In the genomic region with DNA sequence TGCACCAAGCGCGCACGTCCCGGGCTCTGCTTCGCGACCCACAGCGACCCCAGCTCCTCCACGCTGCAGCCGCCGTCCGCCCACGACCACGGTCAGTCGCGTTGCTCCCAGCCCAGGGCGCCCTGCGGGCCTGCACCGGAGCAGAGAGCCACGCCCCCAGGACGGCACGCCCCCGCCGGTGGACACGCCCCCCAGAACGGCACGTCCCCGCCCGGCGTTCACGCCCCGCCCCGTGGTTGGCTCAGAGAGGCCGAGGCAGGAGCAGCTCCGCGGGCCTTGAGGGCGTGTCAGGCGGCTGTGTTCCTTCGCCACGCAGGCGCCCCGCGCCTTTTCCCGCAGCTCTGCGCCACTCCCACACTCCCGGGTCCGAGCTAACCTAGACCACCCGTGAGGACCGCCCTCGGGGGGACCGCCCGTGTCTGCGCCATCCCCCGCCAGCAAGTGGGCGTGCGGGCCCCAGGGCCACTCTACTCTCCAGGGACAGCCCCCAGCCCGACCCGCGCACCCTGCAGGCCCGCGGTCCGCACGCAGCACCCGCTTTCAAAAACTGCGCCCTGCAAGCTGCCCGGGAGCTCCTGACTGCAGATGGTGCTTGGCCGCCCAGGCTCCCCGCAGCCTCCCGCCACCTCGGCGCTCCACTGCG, we compare ENCODE assay signal across 1 cellular context.
A peak's percentile ranks its signal among the peaks of the same experiment; 100 is the strongest.
TF ChIP-seq lines count a peak whose summit lies in the region.

A gene with protein sequence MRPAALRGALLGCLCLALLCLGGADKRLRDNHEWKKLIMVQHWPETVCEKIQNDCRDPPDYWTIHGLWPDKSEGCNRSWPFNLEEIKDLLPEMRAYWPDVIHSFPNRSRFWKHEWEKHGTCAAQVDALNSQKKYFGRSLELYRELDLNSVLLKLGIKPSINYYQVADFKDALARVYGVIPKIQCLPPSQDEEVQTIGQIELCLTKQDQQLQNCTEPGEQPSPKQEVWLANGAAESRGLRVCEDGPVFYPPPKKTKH (minus strand): TSS at position 107 of the 643 bp plus-strand sequence. CDS start 368 bp downstream, outside the sequence.

TF ChIP-seq in K562, 482 proteins besides CTCF, POLR2A, EP300 and RAD21 (continued from another document and continues in another):
- TF ChIP-seq AFF1 (IDR thresholded peaks at IDR 0.05; ENCODE audit: low read depth in 1 of 2, partially characterized antibody in 2 of 2) (no peak), HDGF (IDR thresholded peaks at IDR 0.05) (no peak), CAMTA2 (CRISPR knock-in tag; conservative IDR thresholded peaks at IDR 0.05) (0 out of 2 replicates have a peak, but pooled peaks have one; percentile 24), ZNF75A (CRISPR knock-in tag; IDR thresholded peaks at IDR 0.05) (0 out of 2 replicates have a peak, but pooled peaks have one; percentile 14), ZSCAN29 (IDR thresholded peaks at IDR 0.05) (no peak), CBX1 (IDR thresholded peaks at IDR 0.05; ENCODE audit: low read depth) (no peak), FOXA3 (CRISPR knock-in tag; conservative IDR thresholded peaks at IDR 0.05 in 1 of 2, IDR thresholded peaks at IDR 0.05 in 1 of 2) (peak in 1 of 2 experiments; percentile 44; a peak in 1 of 4 replicates), MXI1 (IDR thresholded peaks at IDR 0.05; ENCODE audit: low read depth, low read length) (peak; percentile 77; the same call in 1 of the 2 replicates), FOXM1 (IDR thresholded peaks at IDR 0.05; ENCODE audit: low read depth) (no peak), FOXM1 (CRISPR knock-in tag; IDR thresholded peaks at IDR 0.05; ENCODE audit: low read depth) (peak; percentile 61; the same call in 1 of the 2 replicates), PHTF2 (CRISPR knock-in tag; IDR thresholded peaks at IDR 0.05) (no peak), NFXL1 (CRISPR knock-in tag; IDR thresholded peaks at IDR 0.05) (no peak), THRA (IDR thresholded peaks at IDR 0.05) (no peak), NRF1 (conservative IDR thresholded peaks at IDR 0.05 in 1 of 2, IDR thresholded peaks at IDR 0.05 in 1 of 2) (peak; percentile 93 to 94), SIN3A (IDR thresholded peaks at IDR 0.05; ENCODE audit: borderline replicate concordance in 2 of 2, control insufficient read depth in 1 of 2, low read depth in 2 of 2, low read length in 2 of 2) (peak; percentile 63 to 65; a peak in 2 of 4 replicates), HMG20A (CRISPR knock-in tag; conservative IDR thresholded peaks at IDR 0.05) (no peak), PHB2 (IDR thresholded peaks at IDR 0.05; ENCODE audit: low read depth) (no peak), FOXA1 (IDR thresholded peaks at IDR 0.05; ENCODE audit: borderline replicate concordance) (no peak), PHB (CRISPR knock-in tag; IDR thresholded peaks at IDR 0.05) (0 out of 2 replicates have a peak, but pooled peaks have one; percentile 24), BCL6 (CRISPR knock-in tag; IDR thresholded peaks at IDR 0.05) (no peak), ZNF589 (CRISPR knock-in tag; IDR thresholded peaks at IDR 0.05; ENCODE audit: low read depth) (no peak), HEY1 (CRISPR knock-in tag; IDR thresholded peaks at IDR 0.05; ENCODE audit: borderline replicate concordance) (no peak), MCM5 (IDR thresholded peaks at IDR 0.05; ENCODE audit: low read depth) (no peak), DIDO1 (tag; IDR thresholded peaks at IDR 0.05; ENCODE audit: low read depth) (no peak), MCM3 (IDR thresholded peaks at IDR 0.05) (no peak), ZNF57 (CRISPR knock-in tag; IDR thresholded peaks at IDR 0.05) (no peak), ZNF444 (CRISPR knock-in tag; IDR thresholded peaks at IDR 0.05) (no peak), ETS1 (conservative IDR thresholded peaks at IDR 0.05; ENCODE audit: control insufficient read depth, low read depth, low read length) (0 out of 2 replicates have a peak, but pooled peaks have one; percentile 23), ZBTB5 (IDR thresholded peaks at IDR 0.05) (no peak), CBX2 (IDR thresholded peaks at IDR 0.05; ENCODE audit: insufficient read depth, low read length, poor library complexity, severe bottlenecking) (no peak), ERF (CRISPR knock-in tag; IDR thresholded peaks at IDR 0.05) (no peak; the same call in 1 of the 2 replicates), RFX5 (IDR thresholded peaks at IDR 0.05; ENCODE audit: low read depth, low read length) (no peak), ZBTB7A (IDR thresholded peaks at IDR 0.05; ENCODE audit: borderline replicate concordance, control insufficient read depth, low read depth, low read length) (peak; percentile 16; the same call in 1 of the 2 replicates), EP400 (IDR thresholded peaks at IDR 0.05) (peak; percentile 57; the same call in 1 of the 2 replicates), MAZ (CRISPR knock-in tag; conservative IDR thresholded peaks at IDR 0.05 in 1 of 2, IDR thresholded peaks at IDR 0.05 in 1 of 2) (peak in 1 of 2 experiments; percentile 65; a peak in 2 of 4 replicates), BHLHE40 (IDR thresholded peaks at IDR 0.05; ENCODE audit: low read length) (peak; percentile 57), CXXC5 (CRISPR knock-in tag; IDR thresholded peaks at IDR 0.05) (peak; percentile 68), ARID4B (CRISPR knock-in tag; IDR thresholded peaks at IDR 0.05) (peak; percentile 98), ZNF146 (CRISPR knock-in tag; IDR thresholded peaks at IDR 0.05; ENCODE audit: unreplicated experiment) (no peak), ZC3H4 (CRISPR knock-in tag; IDR thresholded peaks at IDR 0.05; ENCODE audit: borderline replicate concordance) (no peak)
- TF ChIP-seq, protein P1, sequence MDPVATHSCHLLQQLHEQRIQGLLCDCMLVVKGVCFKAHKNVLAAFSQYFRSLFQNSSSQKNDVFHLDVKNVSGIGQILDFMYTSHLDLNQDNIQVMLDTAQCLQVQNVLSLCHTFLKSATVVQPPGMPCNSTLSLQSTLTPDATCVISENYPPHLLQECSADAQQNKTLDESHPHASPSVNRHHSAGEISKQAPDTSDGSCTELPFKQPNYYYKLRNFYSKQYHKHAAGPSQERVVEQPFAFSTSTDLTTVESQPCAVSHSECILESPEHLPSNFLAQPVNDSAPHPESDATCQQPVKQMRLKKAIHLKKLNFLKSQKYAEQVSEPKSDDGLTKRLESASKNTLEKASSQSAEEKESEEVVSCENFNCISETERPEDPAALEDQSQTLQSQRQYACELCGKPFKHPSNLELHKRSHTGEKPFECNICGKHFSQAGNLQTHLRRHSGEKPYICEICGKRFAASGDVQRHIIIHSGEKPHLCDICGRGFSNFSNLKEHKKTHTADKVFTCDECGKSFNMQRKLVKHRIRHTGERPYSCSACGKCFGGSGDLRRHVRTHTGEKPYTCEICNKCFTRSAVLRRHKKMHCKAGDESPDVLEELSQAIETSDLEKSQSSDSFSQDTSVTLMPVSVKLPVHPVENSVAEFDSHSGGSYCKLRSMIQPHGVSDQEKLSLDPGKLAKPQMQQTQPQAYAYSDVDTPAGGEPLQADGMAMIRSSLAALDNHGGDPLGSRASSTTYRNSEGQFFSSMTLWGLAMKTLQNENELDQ (CRISPR knock-in tag; IDR thresholded peaks at IDR 0.05; ENCODE audit: borderline replicate concordance) = no peak
- TF ChIP-seq, protein P2, sequence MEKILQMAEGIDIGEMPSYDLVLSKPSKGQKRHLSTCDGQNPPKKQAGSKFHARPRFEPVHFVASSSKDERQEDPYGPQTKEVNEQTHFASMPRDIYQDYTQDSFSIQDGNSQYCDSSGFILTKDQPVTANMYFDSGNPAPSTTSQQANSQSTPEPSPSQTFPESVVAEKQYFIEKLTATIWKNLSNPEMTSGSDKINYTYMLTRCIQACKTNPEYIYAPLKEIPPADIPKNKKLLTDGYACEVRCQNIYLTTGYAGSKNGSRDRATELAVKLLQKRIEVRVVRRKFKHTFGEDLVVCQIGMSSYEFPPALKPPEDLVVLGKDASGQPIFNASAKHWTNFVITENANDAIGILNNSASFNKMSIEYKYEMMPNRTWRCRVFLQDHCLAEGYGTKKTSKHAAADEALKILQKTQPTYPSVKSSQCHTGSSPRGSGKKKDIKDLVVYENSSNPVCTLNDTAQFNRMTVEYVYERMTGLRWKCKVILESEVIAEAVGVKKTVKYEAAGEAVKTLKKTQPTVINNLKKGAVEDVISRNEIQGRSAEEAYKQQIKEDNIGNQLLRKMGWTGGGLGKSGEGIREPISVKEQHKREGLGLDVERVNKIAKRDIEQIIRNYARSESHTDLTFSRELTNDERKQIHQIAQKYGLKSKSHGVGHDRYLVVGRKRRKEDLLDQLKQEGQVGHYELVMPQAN (IDR thresholded peaks at IDR 0.05; ENCODE audit: borderline replicate concordance) = 0 out of 2 replicates have a peak, but pooled peaks have one; percentile 9
